In the genomic region with DNA sequence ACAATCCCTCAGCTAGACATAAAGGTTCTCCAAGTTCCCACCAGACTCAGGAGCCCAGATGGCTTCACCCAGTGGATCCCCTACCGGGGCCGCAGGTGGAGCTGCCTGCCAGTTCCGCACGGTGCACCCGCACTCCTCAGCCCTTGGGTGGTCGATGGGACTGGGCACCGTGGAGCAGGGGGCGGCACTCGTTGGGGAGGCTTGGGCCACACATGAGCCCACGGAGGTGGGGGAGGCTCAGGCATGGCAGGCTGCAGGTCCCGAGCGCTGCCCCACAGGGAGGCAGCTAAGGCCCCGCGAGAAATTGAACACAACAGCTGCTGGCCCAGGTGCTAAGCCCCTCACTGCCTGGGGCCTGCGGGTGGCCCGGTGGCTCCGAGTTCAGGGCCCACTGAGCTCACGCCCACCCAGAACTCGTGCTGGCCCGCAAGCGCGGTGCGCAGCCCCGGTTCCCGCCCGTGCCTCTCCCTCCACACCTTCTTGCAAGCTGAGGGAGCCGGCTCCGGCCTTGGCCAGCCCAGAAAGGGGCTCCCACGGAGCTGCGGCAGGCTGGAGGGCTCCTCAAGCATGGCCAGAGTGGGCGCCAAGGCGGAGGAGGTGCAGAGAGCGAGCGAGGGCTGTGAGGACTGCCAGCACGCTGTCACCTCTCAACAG, we compare ENCODE assay signal across 2 cellular contexts. TPM values are rescaled to one million over a fixed set of nuclear protein-coding genes. Genes with fewer than 3 reads are reported as not detected.
"Had no signal": no experiment of that assay in that cellular context is flagged by ENCODE, and none has a peak within 500 bp of the region (broad histone marks: within the 10 kb centered on the region; RNA-seq: fewer than 3 reads in every experiment).

No MANE protein-coding gene starts in this region.

RNA-seq across cellular contexts. Expression of a gene that starts 7.4 kb away (rescaled TPM):
- total RNA-seq: G401, GM12878 had no signal
- polyA plus RNA-seq: GM12878 had no signal
